ENCODE assay signal across 1 cellular context in genomic region chr19:38281820-38282566, GRCh38.
TF ChIP-seq lines count a peak whose summit lies in the region.

No MANE protein-coding gene starts in this region.

TF ChIP-seq in H1, 55 proteins besides CTCF, POLR2A, EP300 and RAD21:
- TF ChIP-seq BRCA1 (IDR thresholded peaks at IDR 0.05; ENCODE audit: low read depth, low read length) (no peak), SIRT6 (IDR thresholded peaks at IDR 0.05; ENCODE audit: low read length) (no peak), E2F6 (IDR thresholded peaks at IDR 0.05) (no peak), RXRA (IDR thresholded peaks at IDR 0.05; ENCODE audit: insufficient read depth, low read depth, low read length) (no peak), CREB1 (IDR thresholded peaks at IDR 0.05) (no peak), CHD1 (IDR thresholded peaks at IDR 0.05; ENCODE audit: low read depth, low read length) (no peak), JUN (IDR thresholded peaks at IDR 0.05; ENCODE audit: low read depth, low read length) (no peak), SP2 (IDR thresholded peaks at IDR 0.05; ENCODE audit: low read length) (no peak), EZH2 (IDR thresholded peaks at IDR 0.05; ENCODE audit: low read depth, low read length, severe bottlenecking) (no peak), SP4 (IDR thresholded peaks at IDR 0.05; ENCODE audit: low read length) (no peak), PHF8 (conservative IDR thresholded peaks at IDR 0.05; ENCODE audit: low read depth, low read length) (no peak), SIX5 (IDR thresholded peaks at IDR 0.05; ENCODE audit: low read depth, low read length) (no peak), MAX (IDR thresholded peaks at IDR 0.05) (no peak), TAF1 (IDR thresholded peaks at IDR 0.05; ENCODE audit: low read depth, low read length) (no peak), ZNF274 (IDR thresholded peaks at IDR 0.05; ENCODE audit: borderline replicate concordance, extremely low read depth, low read length) (no peak), CBX5 (IDR thresholded peaks at IDR 0.05; ENCODE audit: low read depth, low read length) (no peak), CTBP2 (IDR thresholded peaks at IDR 0.05; ENCODE audit: borderline replicate concordance, insufficient read depth, insufficient read length, low read length) (no peak), HDAC6 (IDR thresholded peaks at IDR 0.05; ENCODE audit: low read depth, low read length) (no peak)
- TF ChIP-seq, protein P1, sequence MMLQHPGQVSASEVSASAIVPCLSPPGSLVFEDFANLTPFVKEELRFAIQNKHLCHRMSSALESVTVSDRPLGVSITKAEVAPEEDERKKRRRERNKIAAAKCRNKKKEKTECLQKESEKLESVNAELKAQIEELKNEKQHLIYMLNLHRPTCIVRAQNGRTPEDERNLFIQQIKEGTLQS (IDR thresholded peaks at IDR 0.05; ENCODE audit: insufficient read depth, low read depth, low read length), result no peak
- TF ChIP-seq, protein P2, sequence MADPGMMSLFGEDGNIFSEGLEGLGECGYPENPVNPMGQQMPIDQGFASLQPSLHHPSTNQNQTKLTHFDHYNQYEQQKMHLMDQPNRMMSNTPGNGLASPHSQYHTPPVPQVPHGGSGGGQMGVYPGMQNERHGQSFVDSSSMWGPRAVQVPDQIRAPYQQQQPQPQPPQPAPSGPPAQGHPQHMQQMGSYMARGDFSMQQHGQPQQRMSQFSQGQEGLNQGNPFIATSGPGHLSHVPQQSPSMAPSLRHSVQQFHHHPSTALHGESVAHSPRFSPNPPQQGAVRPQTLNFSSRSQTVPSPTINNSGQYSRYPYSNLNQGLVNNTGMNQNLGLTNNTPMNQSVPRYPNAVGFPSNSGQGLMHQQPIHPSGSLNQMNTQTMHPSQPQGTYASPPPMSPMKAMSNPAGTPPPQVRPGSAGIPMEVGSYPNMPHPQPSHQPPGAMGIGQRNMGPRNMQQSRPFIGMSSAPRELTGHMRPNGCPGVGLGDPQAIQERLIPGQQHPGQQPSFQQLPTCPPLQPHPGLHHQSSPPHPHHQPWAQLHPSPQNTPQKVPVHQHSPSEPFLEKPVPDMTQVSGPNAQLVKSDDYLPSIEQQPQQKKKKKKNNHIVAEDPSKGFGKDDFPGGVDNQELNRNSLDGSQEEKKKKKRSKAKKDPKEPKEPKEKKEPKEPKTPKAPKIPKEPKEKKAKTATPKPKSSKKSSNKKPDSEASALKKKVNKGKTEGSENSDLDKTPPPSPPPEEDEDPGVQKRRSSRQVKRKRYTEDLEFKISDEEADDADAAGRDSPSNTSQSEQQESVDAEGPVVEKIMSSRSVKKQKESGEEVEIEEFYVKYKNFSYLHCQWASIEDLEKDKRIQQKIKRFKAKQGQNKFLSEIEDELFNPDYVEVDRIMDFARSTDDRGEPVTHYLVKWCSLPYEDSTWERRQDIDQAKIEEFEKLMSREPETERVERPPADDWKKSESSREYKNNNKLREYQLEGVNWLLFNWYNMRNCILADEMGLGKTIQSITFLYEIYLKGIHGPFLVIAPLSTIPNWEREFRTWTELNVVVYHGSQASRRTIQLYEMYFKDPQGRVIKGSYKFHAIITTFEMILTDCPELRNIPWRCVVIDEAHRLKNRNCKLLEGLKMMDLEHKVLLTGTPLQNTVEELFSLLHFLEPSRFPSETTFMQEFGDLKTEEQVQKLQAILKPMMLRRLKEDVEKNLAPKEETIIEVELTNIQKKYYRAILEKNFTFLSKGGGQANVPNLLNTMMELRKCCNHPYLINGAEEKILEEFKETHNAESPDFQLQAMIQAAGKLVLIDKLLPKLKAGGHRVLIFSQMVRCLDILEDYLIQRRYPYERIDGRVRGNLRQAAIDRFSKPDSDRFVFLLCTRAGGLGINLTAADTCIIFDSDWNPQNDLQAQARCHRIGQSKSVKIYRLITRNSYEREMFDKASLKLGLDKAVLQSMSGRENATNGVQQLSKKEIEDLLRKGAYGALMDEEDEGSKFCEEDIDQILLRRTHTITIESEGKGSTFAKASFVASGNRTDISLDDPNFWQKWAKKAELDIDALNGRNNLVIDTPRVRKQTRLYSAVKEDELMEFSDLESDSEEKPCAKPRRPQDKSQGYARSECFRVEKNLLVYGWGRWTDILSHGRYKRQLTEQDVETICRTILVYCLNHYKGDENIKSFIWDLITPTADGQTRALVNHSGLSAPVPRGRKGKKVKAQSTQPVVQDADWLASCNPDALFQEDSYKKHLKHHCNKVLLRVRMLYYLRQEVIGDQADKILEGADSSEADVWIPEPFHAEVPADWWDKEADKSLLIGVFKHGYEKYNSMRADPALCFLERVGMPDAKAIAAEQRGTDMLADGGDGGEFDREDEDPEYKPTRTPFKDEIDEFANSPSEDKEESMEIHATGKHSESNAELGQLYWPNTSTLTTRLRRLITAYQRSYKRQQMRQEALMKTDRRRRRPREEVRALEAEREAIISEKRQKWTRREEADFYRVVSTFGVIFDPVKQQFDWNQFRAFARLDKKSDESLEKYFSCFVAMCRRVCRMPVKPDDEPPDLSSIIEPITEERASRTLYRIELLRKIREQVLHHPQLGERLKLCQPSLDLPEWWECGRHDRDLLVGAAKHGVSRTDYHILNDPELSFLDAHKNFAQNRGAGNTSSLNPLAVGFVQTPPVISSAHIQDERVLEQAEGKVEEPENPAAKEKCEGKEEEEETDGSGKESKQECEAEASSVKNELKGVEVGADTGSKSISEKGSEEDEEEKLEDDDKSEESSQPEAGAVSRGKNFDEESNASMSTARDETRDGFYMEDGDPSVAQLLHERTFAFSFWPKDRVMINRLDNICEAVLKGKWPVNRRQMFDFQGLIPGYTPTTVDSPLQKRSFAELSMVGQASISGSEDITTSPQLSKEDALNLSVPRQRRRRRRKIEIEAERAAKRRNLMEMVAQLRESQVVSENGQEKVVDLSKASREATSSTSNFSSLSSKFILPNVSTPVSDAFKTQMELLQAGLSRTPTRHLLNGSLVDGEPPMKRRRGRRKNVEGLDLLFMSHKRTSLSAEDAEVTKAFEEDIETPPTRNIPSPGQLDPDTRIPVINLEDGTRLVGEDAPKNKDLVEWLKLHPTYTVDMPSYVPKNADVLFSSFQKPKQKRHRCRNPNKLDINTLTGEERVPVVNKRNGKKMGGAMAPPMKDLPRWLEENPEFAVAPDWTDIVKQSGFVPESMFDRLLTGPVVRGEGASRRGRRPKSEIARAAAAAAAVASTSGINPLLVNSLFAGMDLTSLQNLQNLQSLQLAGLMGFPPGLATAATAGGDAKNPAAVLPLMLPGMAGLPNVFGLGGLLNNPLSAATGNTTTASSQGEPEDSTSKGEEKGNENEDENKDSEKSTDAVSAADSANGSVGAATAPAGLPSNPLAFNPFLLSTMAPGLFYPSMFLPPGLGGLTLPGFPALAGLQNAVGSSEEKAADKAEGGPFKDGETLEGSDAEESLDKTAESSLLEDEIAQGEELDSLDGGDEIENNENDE (IDR thresholded peaks at IDR 0.05; ENCODE audit: insufficient replicate concordance, low read length), result no peak
